ENCODE assay signal across 8 cellular contexts in genomic region chr13:36997716-36998427, GRCh38. TPM values are rescaled to one million over a fixed set of nuclear protein-coding genes. Genes with fewer than 3 reads are reported as not detected.
DNase-seq lines count a peak whose midpoint lies in the region; ATAC-seq, FAIRE-seq and TF ChIP-seq lines count a peak whose summit lies in the region.

No MANE protein-coding gene starts in this region.

- TF ChIP-seq EP300 in HepG2 (IDR thresholded peaks at IDR 0.05; ENCODE audit: low read depth in 2 of 2, low read length in 2 of 2) (no peak), HepG2 (CRISPR knock-in tag; IDR thresholded peaks at IDR 0.05; ENCODE audit: borderline replicate concordance) (no peak), transverse colon (IDR thresholded peaks at IDR 0.05; ENCODE audit: low read depth) (no peak)

- DNase-seq in activated naive CD4-positive, alpha-beta T cell treated with Interleukin-2 at 50 U/mL for 16 hours = no peak
- DNase-seq in astrocyte (ENCODE audit: low read depth) (no peak), HepG2 (ENCODE audit: low spot score) (no peak), transverse colon (no peak), urothelium cell line (ENCODE audit: low spot score) (no peak), GM19240 (ENCODE audit: insufficient read length, low spot score) (no peak), posterior cingulate gyrus (no peak)

- no peaks in the 10 kb centered on the region for H3K27me3 Mint-ChIP-seq in activated naive CD4-positive, alpha-beta T cell treated with anti-CD3 and anti-CD28 coated beads, Interleukin-2, amount 50 U/mL, for 24 hours
- H3K27me3 Mint-ChIP-seq in astrocyte (ENCODE audit: low read depth, unreplicated experiment) = no peaks in the 10 kb centered on the region

- peak overlapping the region; percentile 99 for H3K4me3 Mint-ChIP-seq in activated naive CD4-positive, alpha-beta T cell treated with anti-CD3 and anti-CD28 coated beads, Interleukin-2, amount 50 U/mL, for 24 hours
- peak overlapping the region; percentile 99 for H3K4me3 Mint-ChIP-seq in astrocyte (ENCODE audit: unreplicated experiment)

- H4K20me1 ChIP-seq in astrocyte (ENCODE audit: insufficient read depth, low read length) = peaks cover 6% of the 10 kb centered on the region
- no peaks in the 10 kb centered on the region for H4K20me1 ChIP-seq in HepG2 (ENCODE audit: insufficient read depth, low read length)

- peak overlapping the region; percentile 99 for H3K9ac ChIP-seq in astrocyte (ENCODE audit: low read length)
- peak overlapping the region; percentile 93 for H3K9ac ChIP-seq in HepG2 (ENCODE audit: insufficient read depth, low read depth, low read length)

- WGBS in HepG2 (ENCODE audit: low lambda C conversion rate) = 52% methylated on average over 6 of the region's 6 CpGs
- WGBS in transverse colon (ENCODE audit: low coverage in 1 of 2), 2 donors = 58 to 71% methylated on average over 4 to 6 of the region's 6 CpGs

- no peaks in the 10 kb centered on the region for H3K9me3 Mint-ChIP-seq in activated naive CD4-positive, alpha-beta T cell treated with anti-CD3 and anti-CD28 coated beads, Interleukin-2, amount 50 U/mL, for 24 hours
- H3K9me3 Mint-ChIP-seq in astrocyte (ENCODE audit: unreplicated experiment) = no peaks in the 10 kb centered on the region

- peak overlapping the region; percentile 100 for H3K4me2 ChIP-seq in astrocyte (ENCODE audit: low read length)
- peak overlapping the region; percentile 89 for H3K4me2 ChIP-seq in HepG2 (ENCODE audit: low read depth, low read length)

- H3K4me3 ChIP-seq in astrocyte (ENCODE audit: insufficient read depth, low read depth, low read length) (peak overlapping the region; percentile 92), HepG2 (replicated peaks in 1 of 3; ENCODE audit: insufficient read depth in 1 of 3, low read depth in 2 of 3, low read length in 3 of 3) (peak overlapping the region; percentile 97 to 99 (median 97)), transverse colon (peak overlapping the region in 3 of 4 donors; percentile 91)

- POLR2A ChIA-PET in HepG2 (lab: Yijun Ruan, JAX) = interaction anchor here (1.0 kb wide), 1 partner anchor 15 kb away, joined by 4 read pairs; no protein-coding TSS in a partner anchor

- peaks cover 35% of the 10 kb centered on the region for H3K4me1 Mint-ChIP-seq in activated naive CD4-positive, alpha-beta T cell treated with anti-CD3 and anti-CD28 coated beads, Interleukin-2, amount 50 U/mL, for 24 hours
- peaks cover 9% of the 10 kb centered on the region for H3K4me1 Mint-ChIP-seq in astrocyte (ENCODE audit: low read depth, unreplicated experiment)

- H3K27ac ChIP-seq in astrocyte (ENCODE audit: low read depth, low read length) (peak overlapping the region; percentile 99), HepG2 (ENCODE audit: extremely low read length, insufficient read depth, low read length) (peak overlapping the region; percentile 99), transverse colon (peak overlapping the region in 2 of 4 donors; percentile 97 to 100)

- no peak for TF ChIP-seq POLR2A in HepG2 (IDR thresholded peaks at IDR 0.05; ENCODE audit: insufficient read depth in 1 of 2, low read depth in 2 of 2, low read length in 2 of 2)
- TF ChIP-seq POLR2A in transverse colon (IDR thresholded peaks at IDR 0.05) = no peak

- intact Hi-C loops in HepG2 (cut with micrococcal nuclease; ENCODE audit: unreplicated experiment) (loop anchor here (2.0 kb wide), 1 partner anchor 71 kb away; no protein-coding TSS in a partner anchor), transverse colon (cut with DNase I; ENCODE audit: low total_unique reads) (loop anchor here (10.0 kb wide), 1 partner anchor 143 kb away; no protein-coding TSS in a partner anchor), posterior cingulate gyrus (cut with DNase I) (loop anchor here (10.0 kb wide), 1 partner anchor 83 kb away; no protein-coding TSS in a partner anchor)

- H3K9me3 ChIP-seq in astrocyte (ENCODE audit: insufficient read depth, low read depth, low read length) = no peaks in the 10 kb centered on the region
- H3K9me3 ChIP-seq in HepG2 (ENCODE audit: low read length) = no peaks in the 10 kb centered on the region
- no peaks in the 10 kb centered on the region for H3K9me3 ChIP-seq in transverse colon

- H3K36me3 ChIP-seq in astrocyte (ENCODE audit: insufficient read depth, low read length) (peaks cover 24% of the 10 kb centered on the region), HepG2 (replicated peaks in 1 of 2; ENCODE audit: control insufficient read depth in 1 of 2, insufficient read depth in 2 of 2, low read length in 2 of 2) (peaks cover 12 to 27% of the 10 kb centered on the region in 2 experiments), transverse colon (peaks cover 0 to 18% (median 6%) of the 10 kb centered on the region in 4 donors)

- FAIRE-seq in astrocyte (lab: Jason Lieb, UNC) (no peak), HepG2 (lab: Jason Lieb, UNC) (no peak), urothelium cell line (lab: Jason Lieb, UNC) (no peak)

- in situ Hi-C loops in HepG2 (cut with HindIII; ENCODE audit: extremely low pct_ligation_motif_present, low pct_unique_long_range_greater_than_20kb) = no loop called here
- in situ Hi-C loops in transverse colon (cut with MboI; ENCODE audit: low pct_ligation_motif_present in 1 of 4, low pct_unique_long_range_greater_than_20kb in 1 of 4, low sequenced_read_pairs in 3 of 4) = loop anchor here in 1 of 4 donors (25.0 kb wide), 1 partner anchor 136 kb away; no protein-coding TSS in a partner anchor

- no TSS peak for BruUV-seq in HepG2 (replicated peaks; lab: Mats Ljungman, UMichigan)

- TF ChIP-seq CTCF in astrocyte (IDR thresholded peaks at IDR 0.05; ENCODE audit: insufficient read depth, low read depth, low read length) (no peak), HepG2 (CRISPR knock-in tag; IDR thresholded peaks at IDR 0.05) (no peak), transverse colon (IDR thresholded peaks at IDR 0.05) (no peak)

- peak overlapping the region; percentile 74 for H2AFZ ChIP-seq in astrocyte (ENCODE audit: low read depth, low read length)
- no peak overlapping the region for H2AFZ ChIP-seq in HepG2 (ENCODE audit: low read length)

- H3K36me3 Mint-ChIP-seq in activated naive CD4-positive, alpha-beta T cell treated with anti-CD3 and anti-CD28 coated beads, Interleukin-2, amount 50 U/mL, for 24 hours = peaks cover 8% of the 10 kb centered on the region
- H3K36me3 Mint-ChIP-seq in astrocyte (ENCODE audit: low read depth, unreplicated experiment) = no peaks in the 10 kb centered on the region

- no peaks in the 10 kb centered on the region for H3K27me3 ChIP-seq in astrocyte (ENCODE audit: insufficient read depth, low read length)
- no peaks in the 10 kb centered on the region; a peak in 1 of 5 replicates for H3K27me3 ChIP-seq in HepG2 (ENCODE audit: control insufficient read depth in 1 of 2, insufficient read depth in 2 of 2, low read length in 2 of 2)
- no peaks in the 10 kb centered on the region for H3K27me3 ChIP-seq in transverse colon

- peak overlapping the region; percentile 100 for H3K27ac Mint-ChIP-seq in activated naive CD4-positive, alpha-beta T cell treated with anti-CD3 and anti-CD28 coated beads, Interleukin-2, amount 50 U/mL, for 24 hours
- H3K27ac Mint-ChIP-seq in astrocyte (ENCODE audit: unreplicated experiment) = peak overlapping the region; percentile 94

- TF ChIP-seq RAD21 in HepG2 (CRISPR knock-in tag; IDR thresholded peaks at IDR 0.05) = no peak

- CTCF ChIA-PET in HepG2 (lab: Yijun Ruan, JAX; ENCODE audit: low intra/inter-chr PET ratio, low total read pairs) = no interaction called here

- ATAC-seq in HepG2 = no peak

- H3K79me2 ChIP-seq in astrocyte (ENCODE audit: insufficient read depth, low read length) (peaks cover 69% of the 10 kb centered on the region), HepG2 (ENCODE audit: insufficient read depth, low read length) (peaks cover 57% of the 10 kb centered on the region)

- H3K4me1 ChIP-seq in astrocyte (ENCODE audit: insufficient read depth, low read length) (peaks cover 11% of the 10 kb centered on the region), HepG2 (ENCODE audit: insufficient read depth, low read length) (peaks cover 21% of the 10 kb centered on the region), transverse colon (peaks cover 5 to 26% (median 19%) of the 10 kb centered on the region in 4 donors)

RNA-seq across cellular contexts. Expression of gene ALG5, which starts 1.3 kb away (rescaled TPM):
- total RNA-seq in astrocyte = 26.3 and 29.5 TPM in 2 replicates
- total RNA-seq in HepG2 (2016; rRNA removed; fragmentation: Illumina TruSeq; extraction: Trizol) = 29.0 and 51.1 TPM in 2 replicates
- 23.5 and 24.8 TPM in 2 replicates for total RNA-seq in HepG2 (2016; cell fraction: cytosol; rRNA removed; fragmentation: Illumina TruSeq; extraction: Trizol; ENCODE audit: low read depth)
- total RNA-seq in HepG2 (2016; cell fraction: insoluble cytoplasmic fraction; rRNA removed; fragmentation: Illumina TruSeq; extraction: Trizol) = 31.0 and 53.0 TPM in 2 replicates
- 24.4 and 24.7 TPM in 2 replicates for total RNA-seq in HepG2 (2016; cell fraction: membrane; rRNA removed; fragmentation: Illumina TruSeq; extraction: Trizol)
- total RNA-seq in HepG2 (2016; cell fraction: nucleus; rRNA removed; fragmentation: Illumina TruSeq; extraction: Trizol) = 45.9 and 47.6 TPM in 2 replicates
- 24.5 and 27.8 TPM in 2 replicates for polyA plus RNA-seq in HepG2 (2011; rRNA removed)
- 10.7 and 18.2 TPM in 2 replicates for polyA plus RNA-seq in HepG2 (2011; cell fraction: cytosol; rRNA removed)
- polyA plus RNA-seq in HepG2 (2011; cell fraction: nucleus; rRNA removed) = 6.3 and 8.1 TPM in 2 replicates
- 21.9 and 24.5 TPM in 2 replicates for polyA plus RNA-seq in HepG2 (2012)
- polyA plus RNA-seq in HepG2 (2016; cell fraction: cytosol; fragmentation: Illumina TruSeq; extraction: Trizol; ENCODE audit: low read depth) = 14.4 and 17.4 TPM in 2 replicates
- polyA plus RNA-seq in HepG2 (2016; cell fraction: insoluble cytoplasmic fraction; fragmentation: Illumina TruSeq; extraction: Trizol; ENCODE audit: low read depth) = 25.0 and 27.4 TPM in 2 replicates
- 14.3 and 16.1 TPM in 2 replicates for polyA plus RNA-seq in HepG2 (2016; cell fraction: membrane; fragmentation: Illumina TruSeq; extraction: Trizol; ENCODE audit: low read depth)
- polyA plus RNA-seq in HepG2 (2016; cell fraction: nucleus; fragmentation: Illumina TruSeq; extraction: Trizol; ENCODE audit: insufficient read depth, low read depth) = 56.0 and 59.6 TPM in 2 replicates
- 5.3 and 9.5 TPM in 2 replicates for polyA minus RNA-seq in HepG2 (2011; rRNA and poly(A)+ RNA removed; ENCODE audit: low replicate concordance)
- polyA minus RNA-seq in HepG2 (2011; cell fraction: cytosol; rRNA and poly(A)+ RNA removed) = 6.9 and 12.7 TPM in 2 replicates
- 22.5 and 42.6 TPM in 2 replicates for polyA minus RNA-seq in HepG2 (2011; cell fraction: nucleus; rRNA and poly(A)+ RNA removed)
- total RNA-seq in transverse colon = 10 to 100 TPM in 2 of 4 donors, 1 to 10 TPM in 2; 3.8 to 33.8 (median 14.1) TPM

RNA-seq across cellular contexts. Expression of gene EXOSC8, which starts 2.7 kb away (rescaled TPM):
- total RNA-seq in astrocyte (26.3 and 29.6 TPM in 2 replicates), HepG2 (2016; rRNA removed; fragmentation: Illumina TruSeq; extraction: Trizol) (95.8 and 128 TPM in 2 replicates), transverse colon (10 to 100 TPM in 2 of 4 donors, 1 to 10 TPM in 2; 3.2 to 36.2 (median 12.9) TPM)
- total RNA-seq in HepG2 (2016; cell fraction: cytosol; rRNA removed; fragmentation: Illumina TruSeq; extraction: Trizol; ENCODE audit: low read depth) = 30.2 and 32.2 TPM in 2 replicates
- total RNA-seq in HepG2 (2016; cell fraction: insoluble cytoplasmic fraction; rRNA removed; fragmentation: Illumina TruSeq; extraction: Trizol) = 93.9 and 124 TPM in 2 replicates
- 32.7 and 38.7 TPM in 2 replicates for total RNA-seq in HepG2 (2016; cell fraction: membrane; rRNA removed; fragmentation: Illumina TruSeq; extraction: Trizol)
- 63.2 and 66.3 TPM in 2 replicates for total RNA-seq in HepG2 (2016; cell fraction: nucleus; rRNA removed; fragmentation: Illumina TruSeq; extraction: Trizol)
- 28.2 and 38.6 TPM in 2 replicates for polyA plus RNA-seq in HepG2 (2011; rRNA removed)
- 17.6 and 18.4 TPM in 2 replicates for polyA plus RNA-seq in HepG2 (2011; cell fraction: cytosol; rRNA removed)
- polyA plus RNA-seq in HepG2 (2011; cell fraction: nucleus; rRNA removed) = 30.3 and 35.7 TPM in 2 replicates
- 40.5 and 59.2 TPM in 2 replicates for polyA plus RNA-seq in HepG2 (2012)
- 23.2 and 23.4 TPM in 2 replicates for polyA plus RNA-seq in HepG2 (2016; cell fraction: cytosol; fragmentation: Illumina TruSeq; extraction: Trizol; ENCODE audit: low read depth)
- 124 and 130 TPM in 2 replicates for polyA plus RNA-seq in HepG2 (2016; cell fraction: insoluble cytoplasmic fraction; fragmentation: Illumina TruSeq; extraction: Trizol; ENCODE audit: low read depth)
- polyA plus RNA-seq in HepG2 (2016; cell fraction: membrane; fragmentation: Illumina TruSeq; extraction: Trizol; ENCODE audit: low read depth) = 25.9 and 27.7 TPM in 2 replicates
- 118 and 135 TPM in 2 replicates for polyA plus RNA-seq in HepG2 (2016; cell fraction: nucleus; fragmentation: Illumina TruSeq; extraction: Trizol; ENCODE audit: insufficient read depth, low read depth)
- 7.3 and 17.5 TPM in 2 replicates for polyA minus RNA-seq in HepG2 (2011; rRNA and poly(A)+ RNA removed; ENCODE audit: low replicate concordance)
- polyA minus RNA-seq in HepG2 (2011; cell fraction: cytosol; rRNA and poly(A)+ RNA removed) = 10.3 and 17.3 TPM in 2 replicates
- 26.2 and 26.4 TPM in 2 replicates for polyA minus RNA-seq in HepG2 (2011; cell fraction: nucleus; rRNA and poly(A)+ RNA removed)
